Comparison of ENCODE assay signal across 8 cellular contexts in genomic region chr7:1569016-1569415, GRCh38. TPM values are rescaled to one million over a fixed set of nuclear protein-coding genes. Genes with fewer than 3 reads are reported as not detected.
DNase-seq lines count a peak whose midpoint lies in the region; ATAC-seq and TF ChIP-seq lines count a peak whose summit lies in the region.

No MANE protein-coding gene starts in this region.

- peaks cover 23% of the 10 kb centered on the region for H3K36me3 Mint-ChIP-seq in brain

- no CpG with 5 or more reads among the region's 13 CpGs for WGBS in mesendoderm (ENCODE audit: extremely low coverage, insufficient coverage, low lambda C conversion rate)

- H3K79me2 ChIP-seq in DND-41 (ENCODE audit: insufficient read depth, low read length) (peaks cover 28% of the 10 kb centered on the region), mesendoderm (ENCODE audit: control insufficient read depth, insufficient read depth, low read length) (no peaks in the 10 kb centered on the region)

- H3K23ac ChIP-seq in mesendoderm (ENCODE audit: low read length) = no peak overlapping the region

- no peak overlapping the region for H3K18ac ChIP-seq in mesendoderm (ENCODE audit: low read length)

- peaks cover 0 to 2% (median 0%) of the 10 kb centered on the region in 5 experiments for H3K9me3 Mint-ChIP-seq in brain

- H3K9ac ChIP-seq in DND-41 (ENCODE audit: low read depth, low read length) (peak overlapping the region; percentile 87), mesendoderm (ENCODE audit: low read length) (peak overlapping the region; percentile 78)

- peak overlapping the region; percentile 79 to 92 (median 86) for H3K4me3 Mint-ChIP-seq in brain

- no peak for ATAC-seq in DND-41 (ENCODE audit: insufficient read depth, low read depth)
- no peak for ATAC-seq in GM19023 (IDR thresholded peaks at IDR 0.05; ENCODE audit: unreplicated experiment)

- H3K9me3 ChIP-seq in DND-41 (ENCODE audit: insufficient read depth, low read length, severe bottlenecking) (no peaks in the 10 kb centered on the region), vagina (no peaks in the 10 kb centered on the region)

- peak overlapping the region; percentile 85 for H2AFZ ChIP-seq in DND-41 (ENCODE audit: low read depth, low read length)

- H4K5ac ChIP-seq in mesendoderm (ENCODE audit: low read length) = no peak overlapping the region

- H3K4me2 ChIP-seq in DND-41 (ENCODE audit: insufficient read depth, low read length) (peak overlapping the region; percentile 90), mesendoderm (ENCODE audit: low read length) (no peak overlapping the region)

- TF ChIP-seq CTCF in DND-41 (IDR thresholded peaks at IDR 0.05; ENCODE audit: borderline replicate concordance, extremely low read depth, low read length, poor library complexity, severe bottlenecking) (no peak), brain (conservative IDR thresholded peaks at IDR 0.05) (no peak), vagina (IDR thresholded peaks at IDR 0.05) (no peak)

- H3K4me3 ChIP-seq in DND-41 (ENCODE audit: low read depth in 1 of 2, low read length in 2 of 2) (peak overlapping the region; percentile 53 to 75; a peak in 3 of 4 replicates), mesendoderm (ENCODE audit: low read length) (no peak overlapping the region), vagina (peak overlapping the region; percentile 95 to 97)

- peak; percentile 48 for DNase-seq in DND-41
- peak; percentile 28 for DNase-seq in NCI-H2196 treated with DMSO at 0.1 percent for 48 hours (lab: John Stamatoyannopoulos, UW; ENCODE audit: unreplicated experiment)
- DNase-seq in mesendoderm = no peak
- DNase-seq in vagina (ENCODE audit: extremely low spot score in 2 of 2) = peak in 1 of 2 donors; percentile 89
- DNase-seq in cerebellum (ENCODE audit: low spot score) = no peak
- DNase-seq in middle frontal gyrus (ENCODE audit: extremely low spot score, low spot score) = no peak

- H2BK15ac ChIP-seq in mesendoderm (replicated peaks; ENCODE audit: low read depth) = no peak overlapping the region

- H3K36me3 ChIP-seq in DND-41 (ENCODE audit: insufficient read depth, low read length) = peaks cover 22% of the 10 kb centered on the region
- H3K36me3 ChIP-seq in mesendoderm (ENCODE audit: control insufficient read depth, insufficient read depth, low read length) = no peaks in the 10 kb centered on the region
- peaks cover 0 to 7% of the 10 kb centered on the region in 2 donors for H3K36me3 ChIP-seq in vagina

- peak overlapping the region; percentile 80 for H3K27ac ChIP-seq in DND-41 (ENCODE audit: low read length)
- no peak overlapping the region for H3K27ac ChIP-seq in mesendoderm (ENCODE audit: low read depth, low read length)
- peak overlapping the region; percentile 93 for H3K27ac ChIP-seq in vagina

- intact Hi-C loops in vagina (cut with DNase I) = loop anchor here (10.0 kb wide), 1 partner anchor 64 kb away; the partner anchor contains the start of gene INTS1

- no peaks in the 10 kb centered on the region for H3K79me1 ChIP-seq in mesendoderm (ENCODE audit: low read length)

- H3K56ac ChIP-seq in mesendoderm (ENCODE audit: low read length) = peak overlapping the region; percentile 18

- H2BK120ac ChIP-seq in mesendoderm (ENCODE audit: low read depth, low read length) = no peak overlapping the region

- peaks cover 12% of the 10 kb centered on the region; the same call in 1 of the 2 replicates for H4K20me1 ChIP-seq in DND-41 (ENCODE audit: insufficient read depth, low read length)

- H3K4ac ChIP-seq in mesendoderm (ENCODE audit: low read depth, low read length) = no peak overlapping the region

- H3K4me1 Mint-ChIP-seq in brain = peaks cover 45% of the 10 kb centered on the region

- peaks cover 38% of the 10 kb centered on the region for H3K4me1 ChIP-seq in DND-41 (ENCODE audit: insufficient read depth, low read length)
- H3K4me1 ChIP-seq in mesendoderm (ENCODE audit: control insufficient read depth, low read depth, low read length) = peaks cover 6% of the 10 kb centered on the region
- H3K4me1 ChIP-seq in vagina = peaks cover 49% of the 10 kb centered on the region

- H3K27me3 ChIP-seq in DND-41 (ENCODE audit: insufficient read depth, low read length, poor library complexity) = no peaks in the 10 kb centered on the region
- no peaks in the 10 kb centered on the region for H3K27me3 ChIP-seq in mesendoderm (ENCODE audit: insufficient read depth, low read length, poor library complexity)
- no peaks in the 10 kb centered on the region for H3K27me3 ChIP-seq in vagina

- H3K27ac Mint-ChIP-seq in brain = peak overlapping the region; percentile 43 to 99 (median 89)

- peaks cover 6% of the 10 kb centered on the region for H3K27me3 Mint-ChIP-seq in brain

- H2BK5ac ChIP-seq in mesendoderm (ENCODE audit: low read length) = no peak overlapping the region

- H2AK5ac ChIP-seq in mesendoderm (ENCODE audit: low read length) = no peak overlapping the region

- no peak overlapping the region for H4K8ac ChIP-seq in mesendoderm (ENCODE audit: low read depth, low read length)

- no peak for TF ChIP-seq POLR2A in vagina (IDR thresholded peaks at IDR 0.05)

RNA-seq across cellular contexts. Expression of gene PSMG3, which starts 0.8 kb away (rescaled TPM):
- 68.4 TPM for polyA plus RNA-seq in brain (ENCODE audit: insufficient read depth, low read depth, low replicate concordance)
- polyA plus RNA-seq in mesendoderm (2013, experiment 1 of 2) = 13.5 TPM
- polyA plus RNA-seq in mesendoderm (2013, experiment 2 of 2) = 12.9 TPM
- 49.6 TPM for total RNA-seq in vagina
- 10.7 TPM for total RNA-seq in cerebellum

RNA-seq across cellular contexts. Expression of gene TMEM184A, which starts 13.0 kb away (rescaled TPM):
- 4.3 TPM for polyA plus RNA-seq in brain (ENCODE audit: insufficient read depth, low read depth, low replicate concordance)
- 0.72 TPM for polyA plus RNA-seq in mesendoderm (2013, experiment 1 of 2)
- polyA plus RNA-seq in mesendoderm (2013, experiment 2 of 2) = 0.78 TPM
- total RNA-seq in vagina (129 TPM), cerebellum (0.18 TPM)

RNA-seq across cellular contexts. Expression of gene MAFK, which starts 38.5 kb away (rescaled TPM):
- 17.9 TPM for polyA plus RNA-seq in brain (ENCODE audit: insufficient read depth, low read depth, low replicate concordance)
- 5.8 TPM for polyA plus RNA-seq in mesendoderm (2013, experiment 1 of 2)
- polyA plus RNA-seq in mesendoderm (2013, experiment 2 of 2) = 5.8 TPM
- total RNA-seq in vagina = 30.0 TPM
- total RNA-seq in cerebellum = 3.7 TPM

Comparison
In these comparisons a context has a peak if more than half of its experiments do, and no peak if none do; other contexts are left out.
1. DNase-seq: peak in DND-41 (single experiment) and NCI-H2196 treated with DMSO at 0.1 percent for 48 hours (single experiment); none in mesendoderm (single experiment), cerebellum (single experiment) and middle frontal gyrus (single experiment).
2. RNA of gene TMEM184A, which starts 13.0 kb away (total RNA-seq): 129 TPM in vagina (single experiment); 0.18 TPM in cerebellum (single experiment); every median in the first group is over 100 times any median in the second.